Comparison of ENCODE assay signal across 1 cellular context in genomic region chr5:38360323-38361061, GRCh38.
TF ChIP-seq lines count a peak whose summit lies in the region.

No MANE protein-coding gene starts in this region.

TF ChIP-seq in HEK293, 187 proteins besides CTCF, POLR2A, EP300 and RAD21 (continued from another document and continues in another):
- TF ChIP-seq, protein P1, sequence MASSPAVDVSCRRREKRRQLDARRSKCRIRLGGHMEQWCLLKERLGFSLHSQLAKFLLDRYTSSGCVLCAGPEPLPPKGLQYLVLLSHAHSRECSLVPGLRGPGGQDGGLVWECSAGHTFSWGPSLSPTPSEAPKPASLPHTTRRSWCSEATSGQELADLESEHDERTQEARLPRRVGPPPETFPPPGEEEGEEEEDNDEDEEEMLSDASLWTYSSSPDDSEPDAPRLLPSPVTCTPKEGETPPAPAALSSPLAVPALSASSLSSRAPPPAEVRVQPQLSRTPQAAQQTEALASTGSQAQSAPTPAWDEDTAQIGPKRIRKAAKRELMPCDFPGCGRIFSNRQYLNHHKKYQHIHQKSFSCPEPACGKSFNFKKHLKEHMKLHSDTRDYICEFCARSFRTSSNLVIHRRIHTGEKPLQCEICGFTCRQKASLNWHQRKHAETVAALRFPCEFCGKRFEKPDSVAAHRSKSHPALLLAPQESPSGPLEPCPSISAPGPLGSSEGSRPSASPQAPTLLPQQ (tag by site-specific recombination; IDR thresholded peaks at IDR 0.05) = no peak
- TF ChIP-seq ZNF791 (tag by site-specific recombination; IDR thresholded peaks at IDR 0.05) = peak; percentile 71; the same call in 1 of the 2 replicates
- TF ChIP-seq ZNF391 (tag by site-specific recombination; IDR thresholded peaks at IDR 0.05; ENCODE audit: borderline replicate concordance, low read depth) = no peak
- TF ChIP-seq ZNF16 (tag by site-specific recombination; IDR thresholded peaks at IDR 0.05; ENCODE audit: low read depth) = no peak
- TF ChIP-seq ZNF654 (tag by site-specific recombination; IDR thresholded peaks at IDR 0.05; ENCODE audit: low read depth) = peak; percentile 44
- no peak for TF ChIP-seq ZFP69B (tag by site-specific recombination; IDR thresholded peaks at IDR 0.05)
- TF ChIP-seq ZNF510 (tag by site-specific recombination; IDR thresholded peaks at IDR 0.05; ENCODE audit: insufficient replicate concordance) = peak; percentile 70
- no peak for TF ChIP-seq MYNN (tag by site-specific recombination; IDR thresholded peaks at IDR 0.05; ENCODE audit: borderline replicate concordance)
- TF ChIP-seq, protein P2, sequence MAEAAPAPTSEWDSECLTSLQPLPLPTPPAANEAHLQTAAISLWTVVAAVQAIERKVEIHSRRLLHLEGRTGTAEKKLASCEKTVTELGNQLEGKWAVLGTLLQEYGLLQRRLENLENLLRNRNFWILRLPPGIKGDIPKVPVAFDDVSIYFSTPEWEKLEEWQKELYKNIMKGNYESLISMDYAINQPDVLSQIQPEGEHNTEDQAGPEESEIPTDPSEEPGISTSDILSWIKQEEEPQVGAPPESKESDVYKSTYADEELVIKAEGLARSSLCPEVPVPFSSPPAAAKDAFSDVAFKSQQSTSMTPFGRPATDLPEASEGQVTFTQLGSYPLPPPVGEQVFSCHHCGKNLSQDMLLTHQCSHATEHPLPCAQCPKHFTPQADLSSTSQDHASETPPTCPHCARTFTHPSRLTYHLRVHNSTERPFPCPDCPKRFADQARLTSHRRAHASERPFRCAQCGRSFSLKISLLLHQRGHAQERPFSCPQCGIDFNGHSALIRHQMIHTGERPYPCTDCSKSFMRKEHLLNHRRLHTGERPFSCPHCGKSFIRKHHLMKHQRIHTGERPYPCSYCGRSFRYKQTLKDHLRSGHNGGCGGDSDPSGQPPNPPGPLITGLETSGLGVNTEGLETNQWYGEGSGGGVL (tag by site-specific recombination; IDR thresholded peaks at IDR 0.05) = no peak
- peak; percentile 81 for TF ChIP-seq ZNF555 (tag by site-specific recombination; conservative IDR thresholded peaks at IDR 0.05)
- TF ChIP-seq ZFP37 (tag by site-specific recombination; IDR thresholded peaks at IDR 0.05) = no peak
- TF ChIP-seq, protein P3, sequence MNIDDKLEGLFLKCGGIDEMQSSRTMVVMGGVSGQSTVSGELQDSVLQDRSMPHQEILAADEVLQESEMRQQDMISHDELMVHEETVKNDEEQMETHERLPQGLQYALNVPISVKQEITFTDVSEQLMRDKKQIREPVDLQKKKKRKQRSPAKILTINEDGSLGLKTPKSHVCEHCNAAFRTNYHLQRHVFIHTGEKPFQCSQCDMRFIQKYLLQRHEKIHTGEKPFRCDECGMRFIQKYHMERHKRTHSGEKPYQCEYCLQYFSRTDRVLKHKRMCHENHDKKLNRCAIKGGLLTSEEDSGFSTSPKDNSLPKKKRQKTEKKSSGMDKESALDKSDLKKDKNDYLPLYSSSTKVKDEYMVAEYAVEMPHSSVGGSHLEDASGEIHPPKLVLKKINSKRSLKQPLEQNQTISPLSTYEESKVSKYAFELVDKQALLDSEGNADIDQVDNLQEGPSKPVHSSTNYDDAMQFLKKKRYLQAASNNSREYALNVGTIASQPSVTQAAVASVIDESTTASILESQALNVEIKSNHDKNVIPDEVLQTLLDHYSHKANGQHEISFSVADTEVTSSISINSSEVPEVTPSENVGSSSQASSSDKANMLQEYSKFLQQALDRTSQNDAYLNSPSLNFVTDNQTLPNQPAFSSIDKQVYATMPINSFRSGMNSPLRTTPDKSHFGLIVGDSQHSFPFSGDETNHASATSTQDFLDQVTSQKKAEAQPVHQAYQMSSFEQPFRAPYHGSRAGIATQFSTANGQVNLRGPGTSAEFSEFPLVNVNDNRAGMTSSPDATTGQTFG (tag by site-specific recombination; IDR thresholded peaks at IDR 0.05; ENCODE audit: borderline replicate concordance) = no peak
- no peak for TF ChIP-seq KLF1 (tag by site-specific recombination; IDR thresholded peaks at IDR 0.05)
- TF ChIP-seq ZEB2 (tag by site-specific recombination; IDR thresholded peaks at IDR 0.05) = no peak
- TF ChIP-seq ZBTB17 (tag by site-specific recombination; IDR thresholded peaks at IDR 0.05) = no peak
- TF ChIP-seq ZNF292 (tag by site-specific recombination; IDR thresholded peaks at IDR 0.05; ENCODE audit: borderline replicate concordance, low read depth) = peak; percentile 88
- no peak for TF ChIP-seq ZNF311 (tag by site-specific recombination; IDR thresholded peaks at IDR 0.05; ENCODE audit: borderline replicate concordance)
- no peak for TF ChIP-seq SETDB1 (IDR thresholded peaks at IDR 0.05; ENCODE audit: insufficient read length, low read length)
- TF ChIP-seq ZNF362 (tag by site-specific recombination; IDR thresholded peaks at IDR 0.05) = no peak
- TF ChIP-seq ZNF623 (tag by site-specific recombination; IDR thresholded peaks at IDR 0.05) = peak; percentile 76
- peak; percentile 67; the same call in 1 of the 2 replicates for TF ChIP-seq ZBTB21 (tag by site-specific recombination; IDR thresholded peaks at IDR 0.05)
- TF ChIP-seq ZNF23 (tag by site-specific recombination; IDR thresholded peaks at IDR 0.05; ENCODE audit: borderline replicate concordance) = no peak
- no peak for TF ChIP-seq ZNF239 (tag by site-specific recombination; IDR thresholded peaks at IDR 0.05)
- no peak for TF ChIP-seq ZNF10 (tag by site-specific recombination; IDR thresholded peaks at IDR 0.05)
- TF ChIP-seq, protein P4, sequence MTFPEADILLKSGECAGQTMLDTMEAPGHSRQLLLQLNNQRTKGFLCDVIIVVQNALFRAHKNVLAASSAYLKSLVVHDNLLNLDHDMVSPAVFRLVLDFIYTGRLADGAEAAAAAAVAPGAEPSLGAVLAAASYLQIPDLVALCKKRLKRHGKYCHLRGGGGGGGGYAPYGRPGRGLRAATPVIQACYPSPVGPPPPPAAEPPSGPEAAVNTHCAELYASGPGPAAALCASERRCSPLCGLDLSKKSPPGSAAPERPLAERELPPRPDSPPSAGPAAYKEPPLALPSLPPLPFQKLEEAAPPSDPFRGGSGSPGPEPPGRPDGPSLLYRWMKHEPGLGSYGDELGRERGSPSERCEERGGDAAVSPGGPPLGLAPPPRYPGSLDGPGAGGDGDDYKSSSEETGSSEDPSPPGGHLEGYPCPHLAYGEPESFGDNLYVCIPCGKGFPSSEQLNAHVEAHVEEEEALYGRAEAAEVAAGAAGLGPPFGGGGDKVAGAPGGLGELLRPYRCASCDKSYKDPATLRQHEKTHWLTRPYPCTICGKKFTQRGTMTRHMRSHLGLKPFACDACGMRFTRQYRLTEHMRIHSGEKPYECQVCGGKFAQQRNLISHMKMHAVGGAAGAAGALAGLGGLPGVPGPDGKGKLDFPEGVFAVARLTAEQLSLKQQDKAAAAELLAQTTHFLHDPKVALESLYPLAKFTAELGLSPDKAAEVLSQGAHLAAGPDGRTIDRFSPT (tag by site-specific recombination; IDR thresholded peaks at IDR 0.05) = no peak
- no peak for TF ChIP-seq ZNF146 (tag by site-specific recombination; IDR thresholded peaks at IDR 0.05)
- TF ChIP-seq ZNF707 (tag by site-specific recombination; IDR thresholded peaks at IDR 0.05) = no peak
- TF ChIP-seq ZNF792 (tag by site-specific recombination; IDR thresholded peaks at IDR 0.05) = no peak
- TF ChIP-seq EGR2 (tag by site-specific recombination; IDR thresholded peaks at IDR 0.05; ENCODE audit: low read depth) = no peak
- peak; percentile 65 for TF ChIP-seq ZXDB (tag by site-specific recombination; IDR thresholded peaks at IDR 0.05)
- TF ChIP-seq ZNF785 (tag by site-specific recombination; IDR thresholded peaks at IDR 0.05) = no peak
- TF ChIP-seq ZNF629 (tag by site-specific recombination; IDR thresholded peaks at IDR 0.05) = peak; percentile 43; the same call in 1 of the 2 replicates
- TF ChIP-seq, protein P5, sequence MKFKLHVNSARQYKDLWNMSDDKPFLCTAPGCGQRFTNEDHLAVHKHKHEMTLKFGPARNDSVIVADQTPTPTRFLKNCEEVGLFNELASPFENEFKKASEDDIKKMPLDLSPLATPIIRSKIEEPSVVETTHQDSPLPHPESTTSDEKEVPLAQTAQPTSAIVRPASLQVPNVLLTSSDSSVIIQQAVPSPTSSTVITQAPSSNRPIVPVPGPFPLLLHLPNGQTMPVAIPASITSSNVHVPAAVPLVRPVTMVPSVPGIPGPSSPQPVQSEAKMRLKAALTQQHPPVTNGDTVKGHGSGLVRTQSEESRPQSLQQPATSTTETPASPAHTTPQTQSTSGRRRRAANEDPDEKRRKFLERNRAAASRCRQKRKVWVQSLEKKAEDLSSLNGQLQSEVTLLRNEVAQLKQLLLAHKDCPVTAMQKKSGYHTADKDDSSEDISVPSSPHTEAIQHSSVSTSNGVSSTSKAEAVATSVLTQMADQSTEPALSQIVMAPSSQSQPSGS (tag by site-specific recombination; IDR thresholded peaks at IDR 0.05; ENCODE audit: low read depth) = no peak
- no peak for TF ChIP-seq PRDM6 (tag by site-specific recombination; IDR thresholded peaks at IDR 0.05)
- no peak for TF ChIP-seq ZNF704 (tag by site-specific recombination; IDR thresholded peaks at IDR 0.05)
- TF ChIP-seq KLF16 (tag by site-specific recombination; IDR thresholded peaks at IDR 0.05) = no peak
- TF ChIP-seq ZIC2 (tag by site-specific recombination; IDR thresholded peaks at IDR 0.05) = no peak
- TF ChIP-seq ZBTB20 (tag by site-specific recombination; IDR thresholded peaks at IDR 0.05) = no peak
- no peak for TF ChIP-seq ZNF544 (tag by site-specific recombination; IDR thresholded peaks at IDR 0.05)
- no peak for TF ChIP-seq ZFHX2 (tag by site-specific recombination; conservative IDR thresholded peaks at IDR 0.05)
- TF ChIP-seq ZNF837 (tag by site-specific recombination; IDR thresholded peaks at IDR 0.05) = no peak
- TF ChIP-seq ZSCAN5A (tag by site-specific recombination; IDR thresholded peaks at IDR 0.05) = no peak
- TF ChIP-seq ZNF843 (tag by site-specific recombination; IDR thresholded peaks at IDR 0.05) = no peak
- no peak for TF ChIP-seq ZNF174 (tag by site-specific recombination; IDR thresholded peaks at IDR 0.05)
- no peak for TF ChIP-seq ZNF658 (tag by site-specific recombination; IDR thresholded peaks at IDR 0.05)
- TF ChIP-seq ZNF221 (tag by site-specific recombination; IDR thresholded peaks at IDR 0.05; ENCODE audit: borderline replicate concordance) = no peak
- TF ChIP-seq, protein P6, sequence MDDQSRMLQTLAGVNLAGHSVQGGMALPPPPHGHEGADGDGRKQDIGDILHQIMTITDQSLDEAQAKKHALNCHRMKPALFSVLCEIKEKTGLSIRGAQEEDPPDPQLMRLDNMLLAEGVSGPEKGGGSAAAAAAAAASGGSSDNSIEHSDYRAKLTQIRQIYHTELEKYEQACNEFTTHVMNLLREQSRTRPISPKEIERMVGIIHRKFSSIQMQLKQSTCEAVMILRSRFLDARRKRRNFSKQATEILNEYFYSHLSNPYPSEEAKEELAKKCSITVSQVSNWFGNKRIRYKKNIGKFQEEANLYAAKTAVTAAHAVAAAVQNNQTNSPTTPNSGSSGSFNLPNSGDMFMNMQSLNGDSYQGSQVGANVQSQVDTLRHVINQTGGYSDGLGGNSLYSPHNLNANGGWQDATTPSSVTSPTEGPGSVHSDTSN (CRISPR knock-in tag; IDR thresholded peaks at IDR 0.05) = no peak
- no peak; the same call in 1 of the 2 replicates for TF ChIP-seq ZNF214 (tag by site-specific recombination; IDR thresholded peaks at IDR 0.05; ENCODE audit: borderline replicate concordance)
- TF ChIP-seq ZFP3 (tag by site-specific recombination; IDR thresholded peaks at IDR 0.05; ENCODE audit: low read depth) = no peak
- no peak for TF ChIP-seq RBAK (tag by site-specific recombination; IDR thresholded peaks at IDR 0.05)
- no peak for TF ChIP-seq GLI4 (tag by site-specific recombination; IDR thresholded peaks at IDR 0.05)
